In the genomic region with DNA sequence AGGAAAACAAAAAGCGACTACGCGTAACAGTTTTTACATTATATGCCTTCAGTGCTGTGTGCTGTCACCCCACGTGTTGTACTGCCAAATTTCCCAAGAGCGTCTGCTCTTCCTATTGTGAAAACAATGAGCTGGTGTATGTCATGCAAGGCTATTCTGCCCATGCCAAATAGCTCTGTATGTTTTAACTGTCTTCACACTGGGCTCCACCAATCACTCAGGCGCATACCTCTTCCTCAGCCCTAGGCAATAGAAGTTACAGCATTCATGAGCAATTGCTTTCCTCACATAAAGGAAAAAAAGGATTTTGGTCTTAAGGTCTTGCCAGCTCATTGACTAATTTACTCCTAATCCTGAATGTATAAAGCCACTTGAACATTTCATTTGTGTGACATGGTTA, we compare ENCODE assay signal across 17 cellular contexts.
DNase-seq lines count a peak whose midpoint lies in the region; ATAC-seq and FAIRE-seq lines count a peak whose summit lies in the region.
"Had no signal": no experiment of that assay in that cellular context is flagged by ENCODE, and none has a peak within 500 bp of the region (broad histone marks: within the 10 kb centered on the region; RNA-seq: fewer than 3 reads in every experiment).

No MANE protein-coding gene starts in this region.

- H3K36me3 Mint-ChIP-seq in activated CD8-positive, alpha-beta T cell treated with anti-CD3 and anti-CD28 coated beads, Interleukin-2, amount 10 ng/mL, durations not matched to agents 7 days and 5 days (ENCODE audit: low read depth), result no peaks in the 10 kb centered on the region
- H3K36me3 Mint-ChIP-seq: CD4-positive, CD25-positive, alpha-beta regulatory T cell; natural killer cell had no signal

- CTCF ChIA-PET in activated CD8-positive, alpha-beta T cell treated with anti-CD3 and anti-CD28 coated beads, Interleukin-2, amount 10 ng/mL, durations not matched to agents 7 days and 5 days (lab: Charles Lee), result no interaction called here

- FAIRE-seq in RCC 7860 (lab: Jason Lieb, UNC), result no peak

- peak overlapping the region; percentile 80 for H3K27ac ChIP-seq in epithelial cell of prostate
- H3K27ac ChIP-seq: spleen, uterus had no signal

- POLR2A ChIA-PET in activated CD8-positive, alpha-beta T cell treated with anti-CD3 and anti-CD28 coated beads, Interleukin-2, amount 10 ng/mL, durations not matched to agents 7 days and 5 days (lab: Charles Lee), result no interaction called here

- ATAC-seq in GM18907 (IDR thresholded peaks at IDR 0.05; ENCODE audit: unreplicated experiment) (no peak), HG02938 (IDR thresholded peaks at IDR 0.05; ENCODE audit: unreplicated experiment) (no peak), HG03139 (IDR thresholded peaks at IDR 0.05; ENCODE audit: unreplicated experiment) (no peak)
- no peak for ATAC-seq in activated CD8-positive, alpha-beta T cell treated with anti-CD3 and anti-CD28 coated beads, Interleukin-2, amount 10 ng/mL, durations not matched to agents 7 days and 5 days
- ATAC-seq: natural killer cell had no signal

- no peaks in the 10 kb centered on the region for H3K9me3 Mint-ChIP-seq in activated CD8-positive, alpha-beta T cell treated with anti-CD3 and anti-CD28 coated beads, Interleukin-2, amount 10 ng/mL, durations not matched to agents 7 days and 5 days (ENCODE audit: insufficient read depth)

- DNase-seq in EH (ENCODE audit: low read depth) (peak; percentile 88), RCC 7860 (ENCODE audit: low spot score) (peak; percentile 47), epithelial cell of prostate (ENCODE audit: low read depth, low spot score) (peak; percentile 77), midbrain (lab: John Stamatoyannopoulos, UW) (peak; percentile 64)
- no peak for DNase-seq in activated CD8-positive, alpha-beta T cell treated with anti-CD3 and anti-CD28 coated beads, Interleukin-2, amount 10 ng/mL, durations not matched to agents 7 days and 5 days
- DNase-seq: activated CD4-positive, alpha-beta T cell treated with anti-CD3 and anti-CD28 coated beads, Interleukin-2, amount 50 U/mL, for 1 hour; activated effector memory CD4-positive, alpha-beta T cell treated with Interleukin-2 at 50 U/mL for 16 hours; CD4-positive, CD25-positive, alpha-beta regulatory T cell; dermis blood vessel endothelial cell; natural killer cell; NCI-H1092; NCI-H526 treated with DMSO at 0.1 percent for 48 hours; spleen; uterus had no signal

- no peaks in the 10 kb centered on the region for H3K27me3 Mint-ChIP-seq in activated CD8-positive, alpha-beta T cell treated with anti-CD3 and anti-CD28 coated beads, Interleukin-2, amount 10 ng/mL, durations not matched to agents 7 days and 5 days (ENCODE audit: low read depth)
- H3K27me3 Mint-ChIP-seq: CD4-positive, CD25-positive, alpha-beta regulatory T cell had no signal

- no peak overlapping the region for H3K4me3 Mint-ChIP-seq in activated CD8-positive, alpha-beta T cell treated with anti-CD3 and anti-CD28 coated beads, Interleukin-2, amount 10 ng/mL, durations not matched to agents 7 days and 5 days
- H3K4me3 Mint-ChIP-seq: CD4-positive, CD25-positive, alpha-beta regulatory T cell; natural killer cell had no signal

- H3K27ac Mint-ChIP-seq in activated CD8-positive, alpha-beta T cell treated with anti-CD3 and anti-CD28 coated beads, Interleukin-2, amount 10 ng/mL, durations not matched to agents 7 days and 5 days, result no peak overlapping the region
- H3K27ac Mint-ChIP-seq: CD4-positive, CD25-positive, alpha-beta regulatory T cell; natural killer cell had no signal

- no peaks in the 10 kb centered on the region for H3K4me1 Mint-ChIP-seq in activated CD8-positive, alpha-beta T cell treated with anti-CD3 and anti-CD28 coated beads, Interleukin-2, amount 10 ng/mL, durations not matched to agents 7 days and 5 days (ENCODE audit: low read depth)
- H3K4me1 Mint-ChIP-seq: CD4-positive, CD25-positive, alpha-beta regulatory T cell; natural killer cell had no signal
